In genomic region chr16:24544640-24545039, GRCh38 we compare ENCODE assay signal across 11 cellular contexts. TPM values are rescaled to one million over a fixed set of nuclear protein-coding genes. Genes with fewer than 3 reads are reported as not detected.
DNase-seq lines count a peak whose midpoint lies in the region; ATAC-seq and TF ChIP-seq lines count a peak whose summit lies in the region.
"Had no signal": no experiment of that assay in that cellular context is flagged by ENCODE, and none has a peak within 500 bp of the region (broad histone marks: within the 10 kb centered on the region; RNA-seq: fewer than 3 reads in every experiment).

No MANE protein-coding gene starts in this region.

- H3K4me3 ChIP-seq in left ventricle myocardium inferior = peak overlapping the region; percentile 98

- ATAC-seq in left cardiac atrium (no peak), HG03039 (IDR thresholded peaks at IDR 0.05; ENCODE audit: unreplicated experiment) (no peak), HG03196 (IDR thresholded peaks at IDR 0.05; ENCODE audit: unreplicated experiment) (no peak)

- TF ChIP-seq CTCF in left ventricle myocardium inferior (IDR thresholded peaks at IDR 0.05; ENCODE audit: borderline replicate concordance) (no peak), mesothelial cell of epicardium (IDR thresholded peaks at IDR 0.05; ENCODE audit: unreplicated experiment) (no peak), type B pancreatic cell (conservative IDR thresholded peaks at IDR 0.05) (no peak)

- H3K36me3 ChIP-seq in left ventricle myocardium inferior = peaks cover 39% of the 10 kb centered on the region

- no peak for DNase-seq in left ventricle myocardium inferior
- DNase-seq in left cardiac atrium = no peak
- peak; percentile 33 for DNase-seq in amniotic epithelial cell (ENCODE audit: low read depth)
- DNase-seq in mesothelial cell of epicardium (ENCODE audit: low spot score in 2 of 2, unreplicated experiment in 2 of 2) = no peak
- no peak for DNase-seq in type B pancreatic cell (ENCODE audit: extremely low spot score, unreplicated experiment)
- no peak for DNase-seq in erythroblast (lab: John Stamatoyannopoulos, UW)
- DNase-seq: Kasumi-1 had no signal

- H3K4me1 Mint-ChIP-seq in mesothelial cell of epicardium (peaks cover 39% of the 10 kb centered on the region), type B pancreatic cell (ENCODE audit: unreplicated experiment) (peaks cover 30% of the 10 kb centered on the region)

- H3K4me3 Mint-ChIP-seq in mesothelial cell of epicardium (no peak overlapping the region), type B pancreatic cell (peak overlapping the region; percentile 24)
- H3K4me3 Mint-ChIP-seq: CD14-positive monocyte had no signal

- no peaks in the 10 kb centered on the region for H3K27me3 Mint-ChIP-seq in mesothelial cell of epicardium (ENCODE audit: low read depth)
- H3K27me3 Mint-ChIP-seq in type B pancreatic cell = no peaks in the 10 kb centered on the region

- H3K27ac Mint-ChIP-seq in mesothelial cell of epicardium (peak overlapping the region; percentile 12), type B pancreatic cell (peak overlapping the region; percentile 9)

- H3K27ac ChIP-seq in left ventricle myocardium inferior (replicated peaks) = peak overlapping the region; percentile 45
- H3K27ac ChIP-seq: VCaP had no signal

- no peak for TF ChIP-seq POLR2A in erythroblast (IDR thresholded peaks at IDR 0.05; ENCODE audit: low read length)

- H3K9me3 Mint-ChIP-seq in mesothelial cell of epicardium = no peaks in the 10 kb centered on the region
- no peaks in the 10 kb centered on the region for H3K9me3 Mint-ChIP-seq in type B pancreatic cell

- H3K9me3 ChIP-seq in left ventricle myocardium inferior (replicated peaks) = no peaks in the 10 kb centered on the region

- H3K4me1 ChIP-seq in left ventricle myocardium inferior = peaks cover 76% of the 10 kb centered on the region

- intact Hi-C loops in left ventricle myocardium inferior (cut with micrococcal nuclease) = no loop called here
- intact Hi-C loops in left cardiac atrium (cut with DNase I) = loop anchor here in 1 of 2 donors (10.0 kb wide), 1 partner anchor 190 kb away; no protein-coding TSS in a partner anchor

- H3K36me3 Mint-ChIP-seq in mesothelial cell of epicardium = peaks cover 24% of the 10 kb centered on the region
- H3K36me3 Mint-ChIP-seq in type B pancreatic cell = peaks cover 50% of the 10 kb centered on the region

- H3K27me3 ChIP-seq in left ventricle myocardium inferior (ENCODE audit: low read depth) = no peaks in the 10 kb centered on the region

RNA-seq across cellular contexts. Expression of gene RBBP6, which starts 5.3 kb away (rescaled TPM):
- 33.4 TPM for total RNA-seq in left ventricle myocardium inferior
- 10 to 100 TPM; 26.6 to 39.4 TPM for total RNA-seq in left cardiac atrium
- 100 to 101 TPM (median 101 TPM) in 3 replicates for total RNA-seq in mesothelial cell of epicardium
- 67.8 and 70.7 TPM in 2 replicates for total RNA-seq in type B pancreatic cell (ENCODE audit: low replicate concordance)
